ENCODE assay signal across 1 cellular context in genomic region chr1:216702170-216702569, GRCh38.
TF ChIP-seq lines count a peak whose summit lies in the region.

No MANE protein-coding gene starts in this region.

TF ChIP-seq in GM12878, 131 proteins besides CTCF, POLR2A, EP300 and RAD21 (continued from another document):
- TF ChIP-seq ZBTB33 (IDR thresholded peaks at IDR 0.05) (no peak), MYC (IDR thresholded peaks at IDR 0.05; ENCODE audit: insufficient read depth, insufficient read length, insufficient replicate concordance, low read length, severe bottlenecking) (no peak), ZNF24 (IDR thresholded peaks at IDR 0.05) (peak; percentile 33; the same call in 1 of the 2 replicates), ATF3 (IDR thresholded peaks at IDR 0.05; ENCODE audit: borderline replicate concordance, extremely low read depth, low read depth, low read length) (no peak), PML (IDR thresholded peaks at IDR 0.05; ENCODE audit: low read length) (no peak)
TF ChIP-seq in GM12878: peak in this region for 7.
